21 cellular contexts compared by ENCODE assay signal in the genomic region with DNA sequence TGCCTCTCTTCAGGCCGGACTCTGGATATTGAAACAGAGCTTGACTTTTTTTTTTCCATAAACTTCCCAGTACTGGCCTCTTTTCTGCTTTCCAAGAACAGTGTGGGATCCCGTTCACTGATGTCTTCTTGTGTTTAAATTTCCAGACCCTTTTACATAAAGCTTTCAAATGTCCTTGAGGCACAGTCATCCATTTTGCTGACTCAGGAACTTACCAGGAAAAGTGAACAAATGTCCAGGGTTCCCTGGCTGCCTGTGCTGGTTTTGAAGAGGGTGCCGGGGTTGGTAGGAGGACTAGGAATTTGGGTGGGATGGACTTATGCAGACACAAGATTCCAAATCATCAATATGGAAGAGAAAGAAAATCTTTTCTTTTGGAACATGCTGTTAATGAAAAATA.
DNase-seq lines count a peak whose midpoint lies in the region; ATAC-seq, FAIRE-seq and TF ChIP-seq lines count a peak whose summit lies in the region.
"Had no signal": no experiment of that assay in that cellular context is flagged by ENCODE, and none has a peak within 500 bp of the region (broad histone marks: within the 10 kb centered on the region; RNA-seq: fewer than 3 reads in every experiment).

No MANE protein-coding gene starts in this region.

- H3K4me3 ChIP-seq in IMR-90 (ENCODE audit: insufficient read depth, low read depth, low read length) (no peak overlapping the region), Loucy (ENCODE audit: low read length, poor library complexity, severe bottlenecking) (no peak overlapping the region), heart left ventricle (no peak overlapping the region)
- H3K4me3 ChIP-seq: BLaER1 treated with 17β-estradiol and CSF1 and Interleukin-3, amounts not matched to agents 10 nM and 100 nM; GM12878; GM23248 had no signal

- H3K79me1 ChIP-seq in IMR-90 (ENCODE audit: low read depth in 1 of 2, low read length in 2 of 2), result no peaks in the 10 kb centered on the region

- H3K27me3 ChIP-seq in IMR-90 (ENCODE audit: control insufficient read depth, insufficient read depth, low read length) (peaks cover 8% of the 10 kb centered on the region; the same call in 1 of the 2 replicates), Loucy (ENCODE audit: insufficient read depth, low read length, poor library complexity, severe bottlenecking) (no peaks in the 10 kb centered on the region), heart left ventricle (no peaks in the 10 kb centered on the region)
- H3K27me3 ChIP-seq: BE2C; BLaER1 treated with 17β-estradiol and CSF1 and Interleukin-3, amounts not matched to agents 10 nM and 100 nM had no signal

- H3K36me3 ChIP-seq in IMR-90 (ENCODE audit: control insufficient read depth, insufficient read depth, low read length) (no peaks in the 10 kb centered on the region), Loucy (ENCODE audit: insufficient read depth, low read length) (no peaks in the 10 kb centered on the region), heart left ventricle (no peaks in the 10 kb centered on the region)
- H3K36me3 ChIP-seq: BE2C; BLaER1 treated with 17β-estradiol and CSF1 and Interleukin-3, amounts not matched to agents 10 nM and 100 nM had no signal

- no peaks in the 10 kb centered on the region for H3F3A ChIP-seq in Loucy (ENCODE audit: low read depth)

- H2BK120ac ChIP-seq in IMR-90 (ENCODE audit: low read depth, low read length), result no peak overlapping the region

- no peak overlapping the region for H4K8ac ChIP-seq in IMR-90 (ENCODE audit: low read depth in 2 of 2, low read length in 2 of 2)

- TF ChIP-seq POLR2A in IMR-90 (IDR thresholded peaks at IDR 0.05; ENCODE audit: low read depth, low read length) (no peak), heart left ventricle (IDR thresholded peaks at IDR 0.05) (no peak)

- H2AK5ac ChIP-seq in IMR-90 (ENCODE audit: low read depth, low read length), result no peak overlapping the region

- no peak overlapping the region for H3K9ac ChIP-seq in IMR-90 (ENCODE audit: low read depth, low read length)
- no peak overlapping the region for H3K9ac ChIP-seq in Loucy (ENCODE audit: low read depth, low read length, poor library complexity, severe bottlenecking)
- H3K9ac ChIP-seq: BLaER1 treated with 17β-estradiol and CSF1 and Interleukin-3, amounts not matched to agents 10 nM and 100 nM; GM23248 had no signal

- H3K27ac ChIP-seq in IMR-90 (ENCODE audit: insufficient read depth, low read length) (no peak overlapping the region), heart left ventricle (no peak overlapping the region)
- H3K27ac ChIP-seq: BLaER1 treated with 17β-estradiol and CSF1 and Interleukin-3, amounts not matched to agents 10 nM and 100 nM; GM23248 had no signal

- no peak overlapping the region for H3K4ac ChIP-seq in IMR-90 (ENCODE audit: low read depth, low read length)

- H2BK15ac ChIP-seq in IMR-90 (ENCODE audit: low read depth, low read length), result no peak overlapping the region

- CTCF ChIA-PET in IMR-90 (lab: Yijun Ruan, JAX), result no interaction called here

- H3K79me2 ChIP-seq in Loucy (ENCODE audit: insufficient read depth, low read length), result no peaks in the 10 kb centered on the region

- intact Hi-C loops in IMR-90 (cut with micrococcal nuclease), result no loop called here
- intact Hi-C loops in heart left ventricle (cut with DNase I), result no loop called here

- H4K5ac ChIP-seq in IMR-90 (ENCODE audit: low read depth, low read length), result no peak overlapping the region

- H2AFZ ChIP-seq in IMR-90 (replicated peaks; ENCODE audit: low read length, poor library complexity) (no peak overlapping the region), Loucy (ENCODE audit: low read length) (no peak overlapping the region)
- H2AFZ ChIP-seq: GM23248 had no signal

- H3K18ac ChIP-seq in IMR-90 (ENCODE audit: low read depth, low read length), result no peak overlapping the region

- DNase-seq in IMR-90 (no peak), heart left ventricle (no peak)
- no peak for DNase-seq in activated T-cell treated with anti-CD3 and anti-CD28 coated beads, Interleukin-2, amount 50 U/mL, for 1 hour
- no peak for DNase-seq in effector CD4-positive, alpha-beta T cell
- DNase-seq: AML-193; BE2C; CD4-positive, alpha-beta T cell; CD8-positive, alpha-beta memory T cell; DMS 273 treated with DMSO at 0.1 percent for 48 hours; DMS79; EL; GDM1; GM23248; H9 had no signal

- no peak overlapping the region for H2AK9ac ChIP-seq in IMR-90 (replicated peaks; ENCODE audit: low read depth, low read length, poor library complexity)

- WGBS in IMR-90 (ENCODE audit: extremely low coverage in 2 of 2, insufficient read length in 1 of 2), 2 experiments, result 60% methylated on average over 1 of the region's 3 CpGs; no CpG with 5 or more reads in 1 of the 2 experiments
- WGBS in heart left ventricle, 4 donors, result 88 to 93% (median 92%) methylated on average over 3 of the region's 3 CpGs

- no peaks in the 10 kb centered on the region for H3K9me2 ChIP-seq in Loucy (replicated peaks; ENCODE audit: low read depth, low read length)

- in situ Hi-C loops in IMR-90 (cut with MboI; ENCODE audit: low sequenced_read_pairs), result no loop called here

- TF ChIP-seq CTCF in IMR-90 (conservative IDR thresholded peaks at IDR 0.05; ENCODE audit: low read depth, low read length) (no peak), Loucy (conservative IDR thresholded peaks at IDR 0.05; ENCODE audit: low read length) (no peak), heart left ventricle (IDR thresholded peaks at IDR 0.05) (no peak)

- H4K20me1 ChIP-seq in IMR-90 (ENCODE audit: insufficient read depth, low read length) (no peaks in the 10 kb centered on the region), Loucy (ENCODE audit: insufficient read depth, low read length, poor library complexity, severe bottlenecking) (no peaks in the 10 kb centered on the region)
- H4K20me1 ChIP-seq: BLaER1 treated with 17β-estradiol and CSF1 and Interleukin-3, amounts not matched to agents 10 nM and 100 nM had no signal

- H3K4me1 ChIP-seq in IMR-90 (ENCODE audit: control insufficient read depth, insufficient read depth, low read length) (peaks cover 13% of the 10 kb centered on the region; the same call in 1 of the 2 replicates), Loucy (ENCODE audit: insufficient read depth, low read length, poor library complexity, severe bottlenecking) (peaks cover 12% of the 10 kb centered on the region), heart left ventricle (peaks cover 0 to 6% (median 0%) of the 10 kb centered on the region in 12 donors)
- H3K4me1 ChIP-seq: BE2C had no signal

- H3K56ac ChIP-seq in IMR-90 (ENCODE audit: extremely low read depth, insufficient read depth, low read length), result no peak overlapping the region

- dilution Hi-C loops in IMR-90 (cut with HindIII; ENCODE audit: low sequenced_read_pairs, unreplicated experiment), result no loop called here

- H2BK5ac ChIP-seq in IMR-90 (ENCODE audit: low read depth, low read length, poor library complexity, severe bottlenecking), result no peak overlapping the region

- H2BK20ac ChIP-seq in IMR-90 (ENCODE audit: low read depth, low read length), result no peak overlapping the region

- peak; percentile 51 for FAIRE-seq in islet of Langerhans (lab: Jason Lieb, UNC)
- FAIRE-seq: D721Med, GM12878, GM19239 had no signal

- H3K23ac ChIP-seq in IMR-90 (ENCODE audit: low read depth, low read length), result no peak overlapping the region

- no peak overlapping the region for H3K4me2 ChIP-seq in IMR-90 (ENCODE audit: low read depth, low read length)
- peak overlapping the region; percentile 45 for H3K4me2 ChIP-seq in Loucy (ENCODE audit: low read depth, low read length, poor library complexity, severe bottlenecking)

- ATAC-seq in IMR-90 (ENCODE audit: low read depth) (no peak), heart left ventricle (no peak)
- ATAC-seq: GM12878, HCT116 had no signal

- H3K9me3 ChIP-seq in IMR-90 (ENCODE audit: control insufficient read depth, insufficient read depth, low read length) (no peaks in the 10 kb centered on the region), Loucy (ENCODE audit: insufficient read depth, low read depth, low read length) (no peaks in the 10 kb centered on the region), heart left ventricle (no peaks in the 10 kb centered on the region)
- H3K9me3 ChIP-seq: BE2C; BLaER1 treated with 17β-estradiol and CSF1 and Interleukin-3, amounts not matched to agents 10 nM and 100 nM had no signal

- no peak overlapping the region for H4K91ac ChIP-seq in IMR-90 (ENCODE audit: insufficient read depth, low read depth, low read length)

- no peak overlapping the region for H3K14ac ChIP-seq in IMR-90 (replicated peaks; ENCODE audit: low read depth, low read length)

- POLR2A ChIA-PET in IMR-90 (lab: Charles Lee; ENCODE audit: unreplicated experiment), result no interaction called here

- BruUV-seq in IMR-90 (replicated peaks; lab: Mats Ljungman, UMichigan), result no TSS peak

- H3K9me1 ChIP-seq in IMR-90 (ENCODE audit: insufficient read depth, low read length), result no peaks in the 10 kb centered on the region

- no peak for TF ChIP-seq RAD21 in IMR-90 (IDR thresholded peaks at IDR 0.05; ENCODE audit: low read length)

TF ChIP-seq in IMR-90, 13 proteins besides CTCF, POLR2A, EP300 and RAD21:
- peak; percentile 95 for TF ChIP-seq MAFK (IDR thresholded peaks at IDR 0.05; ENCODE audit: low read depth, low read length)
- TF ChIP-seq CHD1 (IDR thresholded peaks at IDR 0.05; ENCODE audit: low read depth, low read length), result no peak
- no peak for TF ChIP-seq NFE2L2 (IDR thresholded peaks at IDR 0.05; ENCODE audit: low read depth, low read length)
